ENCODE assay signal across 1 cellular context in the genomic region with DNA sequence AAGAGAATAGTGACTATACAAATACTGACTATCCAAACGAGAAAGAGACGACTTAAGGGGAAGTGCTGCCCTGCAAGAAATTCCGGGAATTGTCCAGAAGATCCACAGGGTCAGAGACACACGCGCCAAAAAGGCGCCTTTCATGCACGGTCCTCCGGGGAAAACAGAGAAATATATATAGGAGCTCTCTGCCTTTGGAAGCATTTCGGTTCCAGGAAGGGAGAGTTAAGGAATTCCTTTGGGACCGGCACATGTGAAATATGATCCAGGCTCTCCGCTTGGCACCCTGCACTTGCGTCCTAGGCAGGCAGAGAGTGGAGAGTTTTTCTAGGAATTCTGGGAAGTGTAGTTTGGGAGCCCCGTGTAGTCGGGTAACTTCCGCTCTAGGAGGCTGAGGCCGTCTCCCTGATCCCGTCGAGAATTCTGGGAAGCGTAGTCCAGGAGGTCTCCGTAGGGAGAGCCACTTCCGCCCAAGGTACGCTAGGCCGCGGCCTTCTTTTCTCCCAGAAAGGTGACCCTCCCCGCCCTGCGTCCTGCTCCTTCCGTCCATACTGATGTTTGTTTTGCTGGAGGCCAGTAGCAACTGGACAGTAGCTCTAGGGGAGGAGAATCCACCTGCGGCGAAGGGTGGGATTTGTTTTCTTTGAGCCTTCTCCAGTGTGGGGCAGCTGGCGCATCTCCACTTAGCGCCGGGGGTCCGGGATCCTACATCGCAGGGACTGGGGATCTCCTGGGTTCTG.
TF ChIP-seq lines count a peak whose summit lies in the region.
"Not testable (repeated sequence)": the region's sequence is repeated elsewhere in the genome, so short reads cannot be mapped to it uniquely, and the experiment has no call there.

No MANE protein-coding gene starts in this region.

TF ChIP-seq in K562, 482 proteins besides CTCF, POLR2A, EP300 and RAD21 (continued from another document):
- TF ChIP-seq, protein P1, sequence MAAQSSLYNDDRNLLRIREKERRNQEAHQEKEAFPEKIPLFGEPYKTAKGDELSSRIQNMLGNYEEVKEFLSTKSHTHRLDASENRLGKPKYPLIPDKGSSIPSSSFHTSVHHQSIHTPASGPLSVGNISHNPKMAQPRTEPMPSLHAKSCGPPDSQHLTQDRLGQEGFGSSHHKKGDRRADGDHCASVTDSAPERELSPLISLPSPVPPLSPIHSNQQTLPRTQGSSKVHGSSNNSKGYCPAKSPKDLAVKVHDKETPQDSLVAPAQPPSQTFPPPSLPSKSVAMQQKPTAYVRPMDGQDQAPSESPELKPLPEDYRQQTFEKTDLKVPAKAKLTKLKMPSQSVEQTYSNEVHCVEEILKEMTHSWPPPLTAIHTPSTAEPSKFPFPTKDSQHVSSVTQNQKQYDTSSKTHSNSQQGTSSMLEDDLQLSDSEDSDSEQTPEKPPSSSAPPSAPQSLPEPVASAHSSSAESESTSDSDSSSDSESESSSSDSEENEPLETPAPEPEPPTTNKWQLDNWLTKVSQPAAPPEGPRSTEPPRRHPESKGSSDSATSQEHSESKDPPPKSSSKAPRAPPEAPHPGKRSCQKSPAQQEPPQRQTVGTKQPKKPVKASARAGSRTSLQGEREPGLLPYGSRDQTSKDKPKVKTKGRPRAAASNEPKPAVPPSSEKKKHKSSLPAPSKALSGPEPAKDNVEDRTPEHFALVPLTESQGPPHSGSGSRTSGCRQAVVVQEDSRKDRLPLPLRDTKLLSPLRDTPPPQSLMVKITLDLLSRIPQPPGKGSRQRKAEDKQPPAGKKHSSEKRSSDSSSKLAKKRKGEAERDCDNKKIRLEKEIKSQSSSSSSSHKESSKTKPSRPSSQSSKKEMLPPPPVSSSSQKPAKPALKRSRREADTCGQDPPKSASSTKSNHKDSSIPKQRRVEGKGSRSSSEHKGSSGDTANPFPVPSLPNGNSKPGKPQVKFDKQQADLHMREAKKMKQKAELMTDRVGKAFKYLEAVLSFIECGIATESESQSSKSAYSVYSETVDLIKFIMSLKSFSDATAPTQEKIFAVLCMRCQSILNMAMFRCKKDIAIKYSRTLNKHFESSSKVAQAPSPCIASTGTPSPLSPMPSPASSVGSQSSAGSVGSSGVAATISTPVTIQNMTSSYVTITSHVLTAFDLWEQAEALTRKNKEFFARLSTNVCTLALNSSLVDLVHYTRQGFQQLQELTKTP (IDR thresholded peaks at IDR 0.05; ENCODE audit: low read depth in 1 of 2, partially characterized antibody in 2 of 2), result peak in 1 of 2 experiments; percentile 90
- TF ChIP-seq, protein P2, sequence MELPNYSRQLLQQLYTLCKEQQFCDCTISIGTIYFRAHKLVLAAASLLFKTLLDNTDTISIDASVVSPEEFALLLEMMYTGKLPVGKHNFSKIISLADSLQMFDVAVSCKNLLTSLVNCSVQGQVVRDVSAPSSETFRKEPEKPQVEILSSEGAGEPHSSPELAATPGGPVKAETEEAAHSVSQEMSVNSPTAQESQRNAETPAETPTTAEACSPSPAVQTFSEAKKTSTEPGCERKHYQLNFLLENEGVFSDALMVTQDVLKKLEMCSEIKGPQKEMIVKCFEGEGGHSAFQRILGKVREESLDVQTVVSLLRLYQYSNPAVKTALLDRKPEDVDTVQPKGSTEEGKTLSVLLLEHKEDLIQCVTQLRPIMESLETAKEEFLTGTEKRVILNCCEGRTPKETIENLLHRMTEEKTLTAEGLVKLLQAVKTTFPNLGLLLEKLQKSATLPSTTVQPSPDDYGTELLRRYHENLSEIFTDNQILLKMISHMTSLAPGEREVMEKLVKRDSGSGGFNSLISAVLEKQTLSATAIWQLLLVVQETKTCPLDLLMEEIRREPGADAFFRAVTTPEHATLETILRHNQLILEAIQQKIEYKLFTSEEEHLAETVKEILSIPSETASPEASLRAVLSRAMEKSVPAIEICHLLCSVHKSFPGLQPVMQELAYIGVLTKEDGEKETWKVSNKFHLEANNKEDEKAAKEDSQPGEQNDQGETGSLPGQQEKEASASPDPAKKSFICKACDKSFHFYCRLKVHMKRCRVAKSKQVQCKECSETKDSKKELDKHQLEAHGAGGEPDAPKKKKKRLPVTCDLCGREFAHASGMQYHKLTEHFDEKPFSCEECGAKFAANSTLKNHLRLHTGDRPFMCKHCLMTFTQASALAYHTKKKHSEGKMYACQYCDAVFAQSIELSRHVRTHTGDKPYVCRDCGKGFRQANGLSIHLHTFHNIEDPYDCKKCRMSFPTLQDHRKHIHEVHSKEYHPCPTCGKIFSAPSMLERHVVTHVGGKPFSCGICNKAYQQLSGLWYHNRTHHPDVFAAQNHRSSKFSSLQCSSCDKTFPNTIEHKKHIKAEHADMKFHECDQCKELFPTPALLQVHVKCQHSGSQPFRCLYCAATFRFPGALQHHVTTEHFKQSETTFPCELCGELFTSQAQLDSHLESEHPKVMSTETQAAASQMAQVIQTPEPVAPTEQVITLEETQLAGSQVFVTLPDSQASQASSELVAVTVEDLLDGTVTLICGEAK (IDR thresholded peaks at IDR 0.05), result peak; percentile 86
- TF ChIP-seq, protein P2 (CRISPR knock-in tag; IDR thresholded peaks at IDR 0.05), result not testable (repeated sequence)
- TF ChIP-seq NRF1 (conservative IDR thresholded peaks at IDR 0.05 in 1 of 2, IDR thresholded peaks at IDR 0.05 in 1 of 2) (peak; percentile 73 to 78), SIX5 (IDR thresholded peaks at IDR 0.05; ENCODE audit: borderline replicate concordance in 1 of 2, insufficient read depth in 1 of 2, low read depth in 1 of 2, low read length in 2 of 2) (0 out of 4 replicates have a peak, but pooled peaks of 1 of the 2 experiments have one; percentile 33), NR2C2 (tag; IDR thresholded peaks at IDR 0.05) (peak; percentile 70), CREM (IDR thresholded peaks at IDR 0.05; ENCODE audit: low read depth) (peak; percentile 26; the same call in 1 of the 2 replicates), PHF20 (IDR thresholded peaks at IDR 0.05; ENCODE audit: partially characterized antibody) (peak; percentile 54), HCFC1 (IDR thresholded peaks at IDR 0.05; ENCODE audit: low read depth, low read length) (peak; percentile 75), ZNF143 (CRISPR knock-in tag; IDR thresholded peaks at IDR 0.05) (peak; percentile 41; the same call in 1 of the 2 replicates), RBFOX2 (IDR thresholded peaks at IDR 0.05; ENCODE audit: low read depth, low read length) (peak; percentile 45), GABPA (tag; conservative IDR thresholded peaks at IDR 0.05; ENCODE audit: low read depth) (peak; percentile 90), SPI1 (IDR thresholded peaks at IDR 0.05; ENCODE audit: borderline replicate concordance, low read depth, low read length) (peak; percentile 15; the same call in 1 of the 2 replicates)
- not testable (repeated sequence) for TF ChIP-seq NR2C2 (CRISPR knock-in tag; IDR thresholded peaks at IDR 0.05)
